Comparison of ENCODE assay signal across 25 cellular contexts in the genomic region with DNA sequence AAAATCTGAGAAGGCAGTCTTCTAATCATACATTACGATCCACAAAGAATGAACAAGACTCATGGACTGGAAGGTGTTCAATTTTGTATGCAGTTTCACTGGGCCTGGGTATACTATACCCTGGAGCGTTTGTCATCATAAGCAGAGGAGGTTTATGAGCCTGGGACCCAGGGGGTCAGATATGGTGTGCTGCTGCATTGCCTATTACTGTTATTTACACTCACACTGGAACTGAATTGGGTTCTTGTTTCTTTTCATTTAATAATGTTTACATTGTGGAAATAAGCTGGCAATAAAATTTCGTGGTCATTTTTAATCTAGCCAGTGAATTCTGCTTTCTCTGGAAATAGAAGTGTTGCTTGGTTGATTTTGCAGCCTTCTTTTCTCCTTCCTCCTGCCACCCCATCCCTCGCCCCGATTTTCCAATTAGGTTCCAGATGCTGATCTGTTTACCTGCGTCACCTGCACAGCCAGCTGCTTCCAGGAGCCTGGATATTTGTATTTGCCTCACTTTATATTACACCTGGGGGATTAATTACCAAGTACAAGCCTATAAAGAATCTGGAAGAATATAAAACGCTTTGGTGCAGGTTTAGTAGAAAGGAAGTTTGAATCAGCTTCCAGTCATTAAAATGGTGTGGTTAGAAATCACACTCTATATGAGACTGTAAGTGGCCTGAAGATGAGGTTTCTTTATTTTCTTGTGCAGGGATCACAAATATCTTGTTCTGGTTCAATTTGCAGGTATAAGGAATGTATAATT.
DNase-seq lines count a peak whose midpoint lies in the region; ATAC-seq and TF ChIP-seq lines count a peak whose summit lies in the region.
"Had no signal": no experiment of that assay in that cellular context is flagged by ENCODE, and none has a peak within 500 bp of the region (broad histone marks: within the 10 kb centered on the region; RNA-seq: fewer than 3 reads in every experiment).

No MANE protein-coding gene starts in this region.

- H3K4me3 ChIP-seq in mucosa of descending colon: no peak overlapping the region
- H3K4me3 ChIP-seq: GM23338, left lung, spleen, tibial artery had no signal

- intact Hi-C loops in mucosa of descending colon (cut with DNase I, micrococcal nuclease): no loop called here

- H3K9me3 ChIP-seq in mucosa of descending colon: no peaks in the 10 kb centered on the region

- peak; percentile 27 for DNase-seq in NCI-H2107 treated with DMSO at 0.1 percent for 48 hours (lab: John Stamatoyannopoulos, UW; ENCODE audit: unreplicated experiment)
- no peak for DNase-seq in NCI-H2107 (lab: John Stamatoyannopoulos, UW)
- DNase-seq in NCI-H1417 (lab: John Stamatoyannopoulos, UW): peak in 2 of 3 experiments; percentile 95 to 99
- peak; percentile 99 for DNase-seq in NCI-H69 (lab: John Stamatoyannopoulos, UW)
- DNase-seq in mucosa of descending colon: no peak
- DNase-seq in amniotic stem cell (lab: John Stamatoyannopoulos, UW): no peak
- DNase-seq in effector CD8-positive, alpha-beta T cell (lab: John Stamatoyannopoulos, UW): no peak
- DNase-seq: activated CD4-positive, alpha-beta T cell treated with anti-CD3 and anti-CD28 coated beads, Interleukin-2, amount 50 U/mL, for 48 hours; activated effector memory CD4-positive, alpha-beta T cell treated with Interleukin-2 at 50 U/mL for 16 hours; activated naive CD8-positive, alpha-beta T cell treated with anti-CD3 and anti-CD28 coated beads, Interleukin-2, amount 10 ng/mL, durations not matched to agents 7 days and 5 days; AML-193; foreskin keratinocyte; immature natural killer cell; left lung; MM.1S; naive thymus-derived CD4-positive, alpha-beta T cell; NCI-H226; spleen; stimulated activated CD4-positive, alpha-beta T cell treated with anti-CD3 and anti-CD28 coated beads, Interleukin-4, amount 100 ng/mL, for 24 hours; stimulated activated naive CD8-positive, alpha-beta T cell treated with anti-CD3 and anti-CD28 coated beads, Interleukin-15, Interleukin-2, amounts not matched to agents 100 U/mL and 50 U/mL, for 24 hours; tibial artery had no signal

- no peak for TF ChIP-seq CTCF in mucosa of descending colon (IDR thresholded peaks at IDR 0.05)

- peak; percentile 40 for ATAC-seq in mucosa of descending colon
- ATAC-seq in HG03039 (IDR thresholded peaks at IDR 0.05; ENCODE audit: unreplicated experiment): no peak
- ATAC-seq: foreskin keratinocyte; GM23338; left lung; naive thymus-derived CD4-positive, alpha-beta T cell; SK-N-SH treated with all-trans-retinoic acid at 6 μM for 48 hours; stimulated activated naive CD8-positive, alpha-beta T cell treated with anti-CD3 and anti-CD28 coated beads, Interleukin-15, Interleukin-2, amounts not matched to agents 100 U/mL and 50 U/mL, for 24 hours; WTC11 had no signal

- no peaks in the 10 kb centered on the region for H3K4me1 ChIP-seq in mucosa of descending colon (ENCODE audit: low read depth)
- H3K4me1 ChIP-seq: foreskin keratinocyte, left lung, spleen, tibial artery had no signal

- H3K36me3 ChIP-seq in mucosa of descending colon (ENCODE audit: low read depth): no peaks in the 10 kb centered on the region
- H3K36me3 ChIP-seq: left lung, spleen, tibial artery had no signal

Comparison
In these comparisons a context has a peak if more than half of its experiments do, and no peak if none do; other contexts are left out.
1. DNase-seq: peak in NCI-H2107 treated with DMSO at 0.1 percent for 48 hours (single experiment), NCI-H1417 (2 of 3) and NCI-H69 (single experiment); none in NCI-H2107 (single experiment), mucosa of descending colon (0 of 3), amniotic stem cell (single experiment) and effector CD8-positive, alpha-beta T cell (single experiment).